In genomic region chr3:177934001-177934891, GRCh38 we compare ENCODE assay signal across 10 cellular contexts.
A peak's percentile ranks its signal among the peaks of the same experiment; 100 is the strongest.
DNase-seq lines count a peak whose midpoint lies in the region; ATAC-seq and TF ChIP-seq lines count a peak whose summit lies in the region.
"Had no signal": no experiment of that assay in that cellular context is flagged by ENCODE, and none has a peak within 500 bp of the region (broad histone marks: within the 10 kb centered on the region; RNA-seq: fewer than 3 reads in every experiment).

No MANE protein-coding gene starts in this region.

- no peak overlapping the region for H4K8ac ChIP-seq in trophoblast cell (ENCODE audit: low read depth, low read length)

- peak overlapping the region; percentile 61 for H2BK12ac ChIP-seq in trophoblast cell (ENCODE audit: low read length)

- no peaks in the 10 kb centered on the region; the same call in 1 of the 2 replicates for H3K4me1 ChIP-seq in Panc1 (ENCODE audit: control insufficient read depth, insufficient read depth, low read length)
- H3K4me1 ChIP-seq in trophoblast cell (ENCODE audit: control insufficient read depth in 1 of 2, insufficient read depth in 2 of 2, low read length in 2 of 2), result peaks cover 4 to 12% of the 10 kb centered on the region in 2 experiments

- no peak overlapping the region for H4K12ac ChIP-seq in trophoblast cell (ENCODE audit: low read depth, low read length)

- no peak overlapping the region for H3K14ac ChIP-seq in trophoblast cell (ENCODE audit: low read length)

- BruUV-seq in Panc1 (replicated peaks; lab: Mats Ljungman, UMichigan), result no TSS peak

- H3K27me3 ChIP-seq in Panc1 (ENCODE audit: control insufficient read depth, insufficient read depth, low read length) (no peaks in the 10 kb centered on the region), trophoblast cell (ENCODE audit: insufficient read depth, low read length) (no peaks in the 10 kb centered on the region)

- WGBS in trophoblast cell (ENCODE audit: extremely low coverage, insufficient coverage, insufficient read length), result no CpG with 5 or more reads among the region's 10 CpGs

- H3K23ac ChIP-seq in trophoblast cell (ENCODE audit: low read length), result no peak overlapping the region

- no peak overlapping the region for H3K9ac ChIP-seq in trophoblast cell (ENCODE audit: low read length)

- TF ChIP-seq CTCF in Panc1 (IDR thresholded peaks at IDR 0.05), result no peak
- TF ChIP-seq CTCF in fibroblast of pulmonary artery (IDR thresholded peaks at IDR 0.05; ENCODE audit: low read length, missing control alignments), result no peak

- POLR2A ChIA-PET in Panc1 (lab: Charles Lee), result no interaction called here

- intact Hi-C loops in Panc1 (cut with micrococcal nuclease; ENCODE audit: unreplicated experiment), result no loop called here

- H3K36me3 ChIP-seq in Panc1 (ENCODE audit: control insufficient read depth, insufficient read depth, low read length) (no peaks in the 10 kb centered on the region), trophoblast cell (ENCODE audit: control insufficient read depth in 1 of 2, insufficient read depth in 2 of 2, low read length in 2 of 2) (no peaks in the 10 kb centered on the region)

- no peak overlapping the region for H2AK5ac ChIP-seq in trophoblast cell (ENCODE audit: low read length)

- no peak overlapping the region for H3K4me2 ChIP-seq in trophoblast cell (ENCODE audit: low read length)

- H4K91ac ChIP-seq in trophoblast cell (ENCODE audit: low read depth, low read length), result no peak overlapping the region

- no peak overlapping the region for H3K4ac ChIP-seq in trophoblast cell (ENCODE audit: low read depth, low read length)

- no peaks in the 10 kb centered on the region for H3K79me1 ChIP-seq in trophoblast cell (ENCODE audit: low read length)

- H3K18ac ChIP-seq in trophoblast cell (ENCODE audit: low read length), result no peak overlapping the region

- DNase-seq in EL (peak; percentile 90), Panc1 (ENCODE audit: low read depth, low spot score) (no peak), fibroblast of pulmonary artery (ENCODE audit: low read depth) (peak; percentile 85), trophoblast cell (peak; percentile 84 to 96), dedifferentiated amniotic fluid mesenchymal stem cell (ENCODE audit: extremely low spot score) (no peak), SKM-1 treated with dmso at 0.1 percent for 144 hours (lab: John Stamatoyannopoulos, UW; ENCODE audit: unreplicated experiment) (no peak)
- DNase-seq: activated T-cell treated with anti-CD3 and anti-CD28 coated beads, Interleukin-2, amount 50 U/mL, for 24 hours; SW 1271 had no signal

- H2BK5ac ChIP-seq in trophoblast cell (ENCODE audit: low read depth, low read length, poor library complexity), result peak overlapping the region; percentile 25

- H3K4me3 ChIP-seq in Panc1 (ENCODE audit: low read depth in 2 of 2, low read length in 2 of 2) (no peak overlapping the region), fibroblast of pulmonary artery (replicated peaks; ENCODE audit: low read depth, low read length) (no peak overlapping the region), trophoblast cell (ENCODE audit: low read depth, low read length) (no peak overlapping the region)

- in situ Hi-C loops in Panc1 (cut with HindIII; ENCODE audit: low pct_unique_long_range_greater_than_20kb, low sequenced_read_pairs), result no loop called here

- H3K9me3 ChIP-seq in Panc1 (ENCODE audit: control insufficient read depth, insufficient read depth, low read depth, low read length) (no peaks in the 10 kb centered on the region), trophoblast cell (ENCODE audit: insufficient read depth, low read depth, low read length) (no peaks in the 10 kb centered on the region)

- no peak overlapping the region for H2AFZ ChIP-seq in trophoblast cell (ENCODE audit: insufficient read depth, low read length, poor library complexity)

- no peak overlapping the region for H3K27ac ChIP-seq in Panc1 (ENCODE audit: low read length)
- H3K27ac ChIP-seq in trophoblast cell (ENCODE audit: low read depth, low read length), result no peak overlapping the region

- CTCF ChIA-PET in Panc1 (lab: Charles Lee), result no interaction called here

- ATAC-seq in Panc1, result peak; percentile 26; the same call in 1 of the 2 replicates
- no peak for ATAC-seq in HG02678 (IDR thresholded peaks at IDR 0.05; ENCODE audit: unreplicated experiment)
- ATAC-seq in GM21528 (IDR thresholded peaks at IDR 0.05; ENCODE audit: low FRiP score, unreplicated experiment), result no peak

- no peaks in the 10 kb centered on the region for H3K79me2 ChIP-seq in trophoblast cell (ENCODE audit: control insufficient read depth, insufficient read depth, low read length, poor library complexity)

- no peak overlapping the region for H2BK120ac ChIP-seq in trophoblast cell (ENCODE audit: insufficient read depth, low read length, poor library complexity)

Comparison
In these comparisons a context has a peak if more than half of its experiments do, and no peak if none do; other contexts are left out.
1. DNase-seq: peak in EL (single experiment), fibroblast of pulmonary artery (single experiment) and trophoblast cell (2 of 2); none in Panc1 (single experiment), dedifferentiated amniotic fluid mesenchymal stem cell (single experiment) and SKM-1 treated with dmso at 0.1 percent for 144 hours (single experiment).